Comparison of ENCODE assay signal across 8 cellular contexts in the genomic region with DNA sequence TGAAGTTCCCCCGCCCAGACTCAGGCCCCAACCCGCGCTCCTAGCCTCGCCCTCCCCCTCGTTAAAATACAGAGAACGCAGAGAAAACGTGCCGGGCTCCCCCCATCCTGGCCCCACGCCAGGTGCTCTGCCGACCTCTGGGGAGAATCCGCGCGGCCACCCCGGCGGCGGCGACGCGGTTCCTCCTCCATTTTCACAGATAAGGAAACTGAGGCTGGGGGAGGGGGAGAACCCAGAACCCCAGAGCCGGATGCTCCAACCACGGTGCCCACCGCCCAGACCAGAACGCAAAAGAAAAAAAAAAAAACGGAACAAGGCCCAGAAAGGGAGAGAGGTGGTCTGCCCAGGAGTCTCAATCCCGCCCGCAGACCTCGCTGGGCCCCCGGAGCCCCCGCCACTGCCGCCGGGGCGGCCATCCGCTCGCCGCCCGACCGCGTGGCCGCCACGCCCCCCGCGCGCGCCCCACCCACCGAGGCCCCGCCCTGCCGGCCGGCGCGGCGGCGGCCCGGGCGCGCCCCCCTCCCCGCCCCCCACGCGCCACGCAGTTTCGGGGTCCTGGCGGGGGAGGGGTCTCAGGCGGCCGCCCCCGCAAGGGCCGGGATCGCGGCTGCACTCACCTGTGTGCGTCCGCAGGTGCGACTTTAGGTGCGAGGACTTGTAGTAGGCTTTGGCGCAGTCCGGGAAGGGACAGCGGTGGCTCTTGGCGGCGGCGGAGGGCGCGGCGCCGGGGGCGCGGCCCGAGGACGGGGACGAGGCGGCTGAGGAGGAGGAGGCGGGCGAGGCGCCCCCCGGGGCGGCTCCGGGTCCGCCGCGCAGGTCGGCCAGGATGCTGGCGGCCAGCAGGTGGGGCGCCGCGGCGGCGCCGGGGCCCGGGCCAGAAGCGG. TPM values are rescaled to one million over a fixed set of nuclear protein-coding genes. Genes with fewer than 3 reads are reported as not detected.
DNase-seq lines count a peak whose midpoint lies in the region; ATAC-seq and TF ChIP-seq lines count a peak whose summit lies in the region.

No MANE protein-coding gene starts in this region.

- H3K27ac ChIP-seq in mesodermal cell (ENCODE audit: low read depth, low read length, severe bottlenecking) (no peak overlapping the region), thymus (ENCODE audit: low read depth) (peak overlapping the region; percentile 82)

- ATAC-seq in HG03097 (IDR thresholded peaks at IDR 0.05; ENCODE audit: low FRiP score, unreplicated experiment) = peak; percentile 3
- ATAC-seq in GM18870 (IDR thresholded peaks at IDR 0.05; ENCODE audit: unreplicated experiment) = no peak

- 0 to 1% methylated on average over 48 to 67 of the region's 106 CpGs for WGBS in mesodermal cell (ENCODE audit: insufficient coverage in 2 of 2), 2 experiments
- under 1% methylated on average over 106 of the region's 106 CpGs for WGBS in thymus

- H3K36me3 ChIP-seq in mesodermal cell (ENCODE audit: control insufficient read depth, insufficient read depth, low read length) (no peaks in the 10 kb centered on the region), thymus (ENCODE audit: control insufficient read depth, insufficient read depth) (peaks cover 5% of the 10 kb centered on the region)

- H3K4me3 ChIP-seq in cardiac fibroblast (replicated peaks in 1 of 2; ENCODE audit: low read depth in 2 of 2, low read length in 2 of 2) (peak overlapping the region; percentile 85 to 88), mesodermal cell (ENCODE audit: extremely low read depth, insufficient read depth, low read length, poor library complexity, severe bottlenecking) (peak overlapping the region; percentile 84), thymus (ENCODE audit: low read length) (peak overlapping the region; percentile 80)

- H3K9me3 ChIP-seq in mesodermal cell (ENCODE audit: control insufficient read depth, low read length) (no peaks in the 10 kb centered on the region), thymus (ENCODE audit: control insufficient read depth) (no peaks in the 10 kb centered on the region)

- H3K4me1 ChIP-seq in mesodermal cell (ENCODE audit: control insufficient read depth, insufficient read depth, low read length, poor library complexity, severe bottlenecking) (peaks cover 36% of the 10 kb centered on the region), thymus (ENCODE audit: control insufficient read depth, insufficient read depth, low read length) (peaks cover 31% of the 10 kb centered on the region)

- DNase-seq in NCI-H1417 (lab: John Stamatoyannopoulos, UW) (peak; percentile 52 to 75 (median 65)), NCI-H1417 treated with DMSO at 0.1 percent for 48 hours (lab: John Stamatoyannopoulos, UW) (no peak), T-helper 2 cell (peak in 4 of 5 experiments; percentile 27 to 68 (median 50)), cardiac fibroblast (ENCODE audit: low read depth in 2 of 2) (peak in 1 of 2 donors; percentile 36)

- H3K27me3 ChIP-seq in thymus (ENCODE audit: control insufficient read depth, insufficient read depth) = no peaks in the 10 kb centered on the region

- TF ChIP-seq CTCF in cardiac fibroblast (IDR thresholded peaks at IDR 0.05; ENCODE audit: low read depth, low read length) = no peak

RNA-seq across cellular contexts. Expression of a gene that starts 0.7 kb away (rescaled TPM):
- polyA plus RNA-seq in mesodermal cell (2013, experiment 1 of 2) = 24.9 TPM
- polyA plus RNA-seq in mesodermal cell (2013, experiment 2 of 2) = 18.9 TPM
- 8.4 TPM for polyA plus RNA-seq in thymus

RNA-seq across cellular contexts. Expression of a gene that starts 14.4 kb away (rescaled TPM):
- polyA plus RNA-seq in mesodermal cell (2013, experiment 1 of 2) = 23.2 TPM
- polyA plus RNA-seq in mesodermal cell (2013, experiment 2 of 2) = 21.6 TPM
- 28.7 TPM for polyA plus RNA-seq in thymus

RNA-seq across cellular contexts. Expression of a gene that starts 22.6 kb away (rescaled TPM):
- 82.9 TPM for polyA plus RNA-seq in mesodermal cell (2013, experiment 1 of 2)
- polyA plus RNA-seq in mesodermal cell (2013, experiment 2 of 2) = 63.1 TPM
- 90.4 TPM for polyA plus RNA-seq in thymus

RNA-seq across cellular contexts. Expression of a gene that starts 42.5 kb away (rescaled TPM):
- polyA plus RNA-seq in mesodermal cell (2013, experiment 1 of 2) = 2.6 TPM
- polyA plus RNA-seq in mesodermal cell (2013, experiment 2 of 2) = 2.7 TPM
- polyA plus RNA-seq in thymus = 4.5 TPM

RNA-seq across cellular contexts. Expression of a gene that starts 42.5 kb away (rescaled TPM):
- polyA plus RNA-seq in mesodermal cell (2013, experiment 1 of 2) = 46.9 TPM
- 42.3 TPM for polyA plus RNA-seq in mesodermal cell (2013, experiment 2 of 2)
- polyA plus RNA-seq in thymus = 21.9 TPM
